9 cellular contexts compared by ENCODE assay signal in the genomic region with DNA sequence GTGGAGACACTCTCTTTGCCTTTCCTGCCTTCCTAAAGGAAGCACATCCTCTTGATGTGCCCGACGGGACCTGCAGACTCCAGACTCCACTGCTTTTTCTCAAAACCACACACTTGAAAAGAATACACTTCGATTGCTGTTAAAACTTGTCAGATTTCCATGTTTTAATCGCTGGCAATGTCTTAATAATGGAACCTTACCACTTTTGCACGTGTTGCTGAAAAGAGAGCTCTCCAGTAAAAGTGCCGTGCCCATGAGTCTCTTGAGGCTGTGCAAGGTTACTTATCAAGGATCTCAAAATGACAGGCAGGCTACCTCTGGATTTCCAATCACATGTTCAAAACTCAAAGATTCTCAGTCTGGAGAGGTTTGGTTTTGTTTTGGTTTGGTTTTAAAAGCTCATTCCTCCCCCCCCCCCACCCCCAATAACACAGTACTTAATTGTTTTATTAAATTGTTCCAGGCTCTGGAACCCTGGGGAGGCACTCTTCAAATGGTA. TPM values are rescaled to one million over a fixed set of nuclear protein-coding genes. Genes with fewer than 3 reads are reported as not detected.
DNase-seq lines count a peak whose midpoint lies in the region; TF ChIP-seq lines count a peak whose summit lies in the region.
"Had no signal": no experiment of that assay in that cellular context is flagged by ENCODE, and none has a peak within 500 bp of the region (broad histone marks: within the 10 kb centered on the region; RNA-seq: fewer than 3 reads in every experiment).

No MANE protein-coding gene starts in this region.

- H3K27me3 ChIP-seq in ACC112 (ENCODE audit: insufficient read depth, low read length) = peaks cover 42% of the 10 kb centered on the region
- H3K27me3 ChIP-seq in mammary epithelial cell (ENCODE audit: insufficient read depth, low read length) = no peaks in the 10 kb centered on the region
- peaks cover 40 to 47% of the 10 kb centered on the region in 2 donors for H3K27me3 ChIP-seq in mucosa of rectum (ENCODE audit: control insufficient read depth in 2 of 2, insufficient read depth in 2 of 2, low read length in 2 of 2)

- H2AFZ ChIP-seq in ACC112 (ENCODE audit: low read length, unreplicated experiment) (peak overlapping the region; percentile 94), mammary epithelial cell (ENCODE audit: low read depth, low read length) (peak overlapping the region; percentile 93)

- POLR2A ChIA-PET in HEK293T (lab: Yijun Ruan, JAX) = interaction anchor here (0.6 to 10.7 kb wide), 5 partner anchors 14 to 1506 kb away, joined by 3 to 143 read pairs (median 3); a partner anchor contains a TSS

- H3K9me3 ChIP-seq in mammary epithelial cell (replicated peaks; ENCODE audit: insufficient read depth, low read length) (no peaks in the 10 kb centered on the region), mucosa of rectum (ENCODE audit: control insufficient read depth in 2 of 2, low read length in 2 of 2) (no peaks in the 10 kb centered on the region)

- H3K4me1 ChIP-seq in ACC112 (ENCODE audit: control insufficient read depth, insufficient read depth, low read length, unreplicated experiment) = peaks cover 5% of the 10 kb centered on the region
- peaks cover 56% of the 10 kb centered on the region for H3K4me1 ChIP-seq in mammary epithelial cell (ENCODE audit: insufficient read depth, low read length)
- H3K4me1 ChIP-seq in mucosa of rectum (ENCODE audit: control insufficient read depth in 2 of 2, insufficient read depth in 2 of 2, low read length in 2 of 2) = peaks cover 8 to 13% of the 10 kb centered on the region in 2 donors

- H3K27ac ChIP-seq in ACC112 (ENCODE audit: low read depth, low read length) (no peak overlapping the region), mammary epithelial cell (ENCODE audit: insufficient read depth, low read depth, low read length) (peak overlapping the region; percentile 86), mucosa of rectum (ENCODE audit: low read depth in 2 of 2, low read length in 2 of 2) (no peak overlapping the region)

- H3K79me2 ChIP-seq in ACC112 (ENCODE audit: control insufficient read depth, insufficient read depth, low read length, unreplicated experiment) = no peaks in the 10 kb centered on the region
- no peaks in the 10 kb centered on the region for H3K79me2 ChIP-seq in mammary epithelial cell (ENCODE audit: insufficient read depth, low read length)

- H3K4me3 ChIP-seq in ACC112 (ENCODE audit: low read depth, low read length) = peak overlapping the region; percentile 83
- peak overlapping the region; percentile 43 to 52 (median 51) for H3K4me3 ChIP-seq in mammary epithelial cell (replicated peaks in 1 of 3; ENCODE audit: insufficient read depth in 1 of 3, low read depth in 2 of 3, low read length in 3 of 3)
- H3K4me3 ChIP-seq in mucosa of rectum (ENCODE audit: low read length in 2 of 2) = peak overlapping the region; percentile 62 to 72

- TF ChIP-seq CTCF in mammary epithelial cell (conservative IDR thresholded peaks at IDR 0.05 in 1 of 2, IDR thresholded peaks at IDR 0.05 in 1 of 2; ENCODE audit: extremely low read depth in 1 of 2, insufficient read depth in 1 of 2, low read depth in 1 of 2, low read length in 2 of 2) = no peak

- no peaks in the 10 kb centered on the region for H4K20me1 ChIP-seq in mammary epithelial cell (ENCODE audit: insufficient read depth, low read length)

- peak overlapping the region; percentile 96 for H3K4me2 ChIP-seq in mammary epithelial cell (ENCODE audit: insufficient read depth, low read depth, low read length)

- CTCF ChIA-PET in HEK293T (lab: Yijun Ruan, JAX) = interaction anchor here (0.5 to 0.7 kb wide), 2 partner anchors 15 to 1174 kb away, joined by 3 to 4 read pairs; no protein-coding TSS in a partner anchor
- CTCF ChIA-PET in mammary epithelial cell (lab: Charles Lee; ENCODE audit: low non-redundant PET) = interaction anchor here (0.5 to 0.8 kb wide), 2 partner anchors 10 to 189 kb away, joined by 5 to 41 read pairs; no protein-coding TSS in a partner anchor

- H3K9ac ChIP-seq in mammary epithelial cell (ENCODE audit: insufficient read depth, low read length) = peak overlapping the region; percentile 86
- H3K9ac ChIP-seq in mucosa of rectum (ENCODE audit: low read depth in 1 of 2, low read length in 2 of 2) = no peak overlapping the region

- DNase-seq in HEK293T (ENCODE audit: extremely low spot score) (no peak), mammary epithelial cell (no peak), epidermal melanocyte (ENCODE audit: insufficient read length, low spot score) (no peak), NCI-H2196 (lab: John Stamatoyannopoulos, UW; ENCODE audit: unreplicated experiment) (no peak), SHP77 (lab: John Stamatoyannopoulos, UW) (no peak)
- no peak for DNase-seq in stimulated activated CD4-positive, alpha-beta T cell treated with anti-CD3 and anti-CD28 coated beads, Interleukin-4, amount 100 ng/mL, for 24 hours
- DNase-seq: stimulated activated CD4-positive, alpha-beta T cell treated with anti-CD3 and anti-CD28 coated beads, Interleukin-1b, Interleukin-23, amount 100 ng/mL, for 48 hours had no signal

- WGBS in mammary epithelial cell (ENCODE audit: low coverage, missing lambda C conversion rate) = 0% methylated on average over 6 of the region's 6 CpGs

- dilution Hi-C loops in mammary epithelial cell (cut with HindIII; ENCODE audit: low sequenced_read_pairs) = no loop called here

- no peaks in the 10 kb centered on the region for H3K36me3 ChIP-seq in ACC112 (ENCODE audit: insufficient read depth, low read length)
- H3K36me3 ChIP-seq in mammary epithelial cell (ENCODE audit: insufficient read depth, low read length) = no peaks in the 10 kb centered on the region
- no peaks in the 10 kb centered on the region for H3K36me3 ChIP-seq in mucosa of rectum (ENCODE audit: control insufficient read depth in 2 of 2, insufficient read depth in 2 of 2, low read length in 2 of 2)

- intact Hi-C loops in mammary epithelial cell (cut with micrococcal nuclease) = loop anchor here (5.0 kb wide), 2 partner anchors 580 to 1015 kb away; no protein-coding TSS in a partner anchor

- in situ Hi-C loops in mammary epithelial cell (cut with MboI; ENCODE audit: low sequenced_read_pairs in 2 of 2) = loop anchor here (25.0 kb wide), 5 partner anchors 1015 to 1890 kb away; no protein-coding TSS in a partner anchor

- no TSS peak for BruUV-seq in mammary epithelial cell (replicated peaks; lab: Mats Ljungman, UMichigan)

TF ChIP-seq in HEK293T, 16 proteins besides CTCF, POLR2A, EP300 and RAD21:
- no peak; the same call in 1 of the 2 replicates for TF ChIP-seq CTBP1 (IDR thresholded peaks at IDR 0.05; ENCODE audit: borderline replicate concordance)
- TF ChIP-seq FOXK2 (IDR thresholded peaks at IDR 0.05) = no peak
- no peak for TF ChIP-seq BHLHE40 (IDR thresholded peaks at IDR 0.05; ENCODE audit: borderline replicate concordance)
- no peak for TF ChIP-seq SP1 (IDR thresholded peaks at IDR 0.05)
- TF ChIP-seq LEF1 (IDR thresholded peaks at IDR 0.05; ENCODE audit: borderline replicate concordance) = no peak
- no peak for TF ChIP-seq TARDBP (IDR thresholded peaks at IDR 0.05)
- TF ChIP-seq SUZ12 (IDR thresholded peaks at IDR 0.05) = no peak
- TF ChIP-seq NFRKB (IDR thresholded peaks at IDR 0.05) = no peak
- no peak for TF ChIP-seq FOXA1 (IDR thresholded peaks at IDR 0.05)
- TF ChIP-seq, protein P1, sequence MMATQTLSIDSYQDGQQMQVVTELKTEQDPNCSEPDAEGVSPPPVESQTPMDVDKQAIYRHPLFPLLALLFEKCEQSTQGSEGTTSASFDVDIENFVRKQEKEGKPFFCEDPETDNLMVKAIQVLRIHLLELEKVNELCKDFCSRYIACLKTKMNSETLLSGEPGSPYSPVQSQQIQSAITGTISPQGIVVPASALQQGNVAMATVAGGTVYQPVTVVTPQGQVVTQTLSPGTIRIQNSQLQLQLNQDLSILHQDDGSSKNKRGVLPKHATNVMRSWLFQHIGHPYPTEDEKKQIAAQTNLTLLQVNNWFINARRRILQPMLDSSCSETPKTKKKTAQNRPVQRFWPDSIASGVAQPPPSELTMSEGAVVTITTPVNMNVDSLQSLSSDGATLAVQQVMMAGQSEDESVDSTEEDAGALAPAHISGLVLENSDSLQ (IDR thresholded peaks at IDR 0.05) = peak; percentile 74
- TF ChIP-seq ARNT (IDR thresholded peaks at IDR 0.05) = no peak
- TF ChIP-seq L3MBTL2 (conservative IDR thresholded peaks at IDR 0.05) = peak; percentile 77; the same call in 1 of the 2 replicates
- no peak for TF ChIP-seq ELF4 (IDR thresholded peaks at IDR 0.05)
- TF ChIP-seq FOXM1 (IDR thresholded peaks at IDR 0.05; ENCODE audit: borderline replicate concordance) = no peak
- TF ChIP-seq HDGF (IDR thresholded peaks at IDR 0.05; ENCODE audit: borderline replicate concordance) = no peak
- TF ChIP-seq ZNF384 (IDR thresholded peaks at IDR 0.05) = no peak

RNA-seq across cellular contexts. Expression of a gene that starts 12.0 kb away (rescaled TPM):
- total RNA-seq in mammary epithelial cell = 100 to 1,000 TPM in 1 of 2 donors, 10 to 100 TPM in 1; 15.7 to 112 TPM
- polyA plus RNA-seq in mammary epithelial cell = 18.8 TPM
- polyA minus RNA-seq in mammary epithelial cell = 31.8 TPM
